In the genomic region with DNA sequence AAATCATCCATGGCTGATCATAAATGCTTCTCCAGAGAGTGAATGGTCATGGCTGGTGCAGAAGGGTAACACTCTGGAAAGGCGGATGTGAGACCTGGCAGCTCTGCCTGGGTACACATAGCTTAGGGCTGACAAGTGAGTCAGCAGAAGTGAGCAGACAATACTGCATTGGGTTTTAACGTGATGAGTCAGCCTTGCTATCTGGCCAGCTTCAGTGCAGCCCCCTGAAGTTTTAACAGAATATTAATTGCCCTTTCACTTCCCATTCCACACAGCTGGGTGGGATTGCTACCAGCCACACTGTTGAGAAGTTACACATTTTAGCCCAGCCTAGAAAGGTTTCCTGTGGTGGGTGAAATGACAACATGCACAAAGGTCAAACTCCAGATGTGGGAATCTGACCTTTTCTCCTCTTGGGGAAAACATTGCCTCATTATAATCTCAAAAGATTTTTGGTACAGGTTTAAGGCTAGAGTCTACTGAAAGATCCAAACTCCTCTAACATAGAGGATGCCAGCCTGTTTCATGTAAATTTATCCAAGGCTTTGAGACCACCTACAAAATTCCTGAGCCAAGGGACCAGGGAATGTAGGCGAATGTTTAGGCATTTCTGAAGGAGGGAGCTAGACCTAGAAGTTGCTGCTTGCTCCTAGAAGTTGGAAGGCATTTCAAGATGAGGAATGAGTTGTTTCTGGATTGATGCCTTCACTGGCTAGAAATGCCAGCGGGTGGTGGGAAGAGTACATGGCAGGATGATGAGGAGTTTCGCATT, we compare ENCODE assay signal across 8 cellular contexts.
DNase-seq lines count a peak whose midpoint lies in the region; ATAC-seq and TF ChIP-seq lines count a peak whose summit lies in the region.

No MANE protein-coding gene starts in this region.

- H3K36me3 Mint-ChIP-seq in neural progenitor cell = peaks cover 2% of the 10 kb centered on the region
- H3K36me3 Mint-ChIP-seq in naive thymus-derived CD8-positive, alpha-beta T cell = peaks cover 0 to 4% (median 2%) of the 10 kb centered on the region in 3 donors

- H3K9me3 ChIP-seq in PC-9 (ENCODE audit: insufficient read depth, low read depth) (no peaks in the 10 kb centered on the region), neural progenitor cell (ENCODE audit: low read depth) (no peaks in the 10 kb centered on the region), spleen (no peaks in the 10 kb centered on the region)

- no TSS peak for BruUV-seq in PC-9 (replicated peaks; lab: Mats Ljungman, UMichigan)

- H3K27ac ChIP-seq in PC-9 = peak overlapping the region; percentile 90
- H3K27ac ChIP-seq in epithelial cell of prostate = peak overlapping the region; percentile 86
- H3K27ac ChIP-seq in neural progenitor cell = no peak overlapping the region
- H3K27ac ChIP-seq in spleen = peak overlapping the region in 1 of 8 donors; percentile 22

- H3K27me3 Mint-ChIP-seq in neural progenitor cell (ENCODE audit: insufficient read depth, low read depth) = peaks cover 15% of the 10 kb centered on the region
- H3K27me3 Mint-ChIP-seq in naive thymus-derived CD8-positive, alpha-beta T cell = peaks cover 1 to 13% (median 8%) of the 10 kb centered on the region in 5 donors

- DNase-seq in Ammon's horn (ENCODE audit: low spot score) (peak; percentile 31), PC-9 (peak; percentile 51 to 76), epithelial cell of prostate (ENCODE audit: low read depth, low spot score) (peak; percentile 62), neural progenitor cell (ENCODE audit: low spot score) (peak; percentile 13), spleen (no peak)
- DNase-seq in naive thymus-derived CD8-positive, alpha-beta T cell = no peak

- H3K4me3 ChIP-seq in PC-9 = no peak overlapping the region
- H3K4me3 ChIP-seq in neural progenitor cell = no peak overlapping the region
- no peak overlapping the region for H3K4me3 ChIP-seq in spleen

- peak overlapping the region; percentile 72 for H3K27ac Mint-ChIP-seq in neural progenitor cell
- peak overlapping the region in 1 of 10 donors; percentile 54 for H3K27ac Mint-ChIP-seq in naive thymus-derived CD8-positive, alpha-beta T cell

- H3K4me3 Mint-ChIP-seq in neural progenitor cell = peak overlapping the region; percentile 48
- no peak overlapping the region for H3K4me3 Mint-ChIP-seq in naive thymus-derived CD8-positive, alpha-beta T cell

- H4K20me1 ChIP-seq in PC-9 (ENCODE audit: insufficient read depth) (no peaks in the 10 kb centered on the region), neural progenitor cell (ENCODE audit: low read depth) (no peaks in the 10 kb centered on the region)

- TF ChIP-seq CTCF in PC-9 (conservative IDR thresholded peaks at IDR 0.05) (no peak), neural progenitor cell (IDR thresholded peaks at IDR 0.05) (no peak), spleen (IDR thresholded peaks at IDR 0.05 in 8 of 11, conservative IDR thresholded peaks at IDR 0.05 in 3 of 11) (no peak)

- H3K27me3 ChIP-seq in PC-9 (ENCODE audit: insufficient read depth, low read depth) (no peaks in the 10 kb centered on the region), neural progenitor cell (no peaks in the 10 kb centered on the region), spleen (replicated peaks in 1 of 7) (no peaks in the 10 kb centered on the region)

- no peaks in the 10 kb centered on the region for H3K9me2 ChIP-seq in PC-9 (ENCODE audit: insufficient read depth)

- H3K36me3 ChIP-seq in PC-9 (ENCODE audit: low read depth) = no peaks in the 10 kb centered on the region
- no peaks in the 10 kb centered on the region for H3K36me3 ChIP-seq in neural progenitor cell
- no peaks in the 10 kb centered on the region for H3K36me3 ChIP-seq in spleen

- CTCF ChIA-PET in PC-9 (lab: Charles Lee) = interaction anchor here (0.6 to 1.4 kb wide), 3 partner anchors 11 to 152 kb away, joined by 4 to 5 read pairs (median 5); no protein-coding TSS in a partner anchor

- peaks cover 32% of the 10 kb centered on the region for H3K4me1 Mint-ChIP-seq in neural progenitor cell
- H3K4me1 Mint-ChIP-seq in naive thymus-derived CD8-positive, alpha-beta T cell = peaks cover 7 to 16% (median 11%) of the 10 kb centered on the region in 4 donors

- H3K9me3 Mint-ChIP-seq in neural progenitor cell = peaks cover 6% of the 10 kb centered on the region
- H3K9me3 Mint-ChIP-seq in naive thymus-derived CD8-positive, alpha-beta T cell = peaks cover 0 to 2% (median 0%) of the 10 kb centered on the region in 9 donors

- H3F3A ChIP-seq in PC-9 (ENCODE audit: insufficient read depth, low read depth) (peaks cover 10% of the 10 kb centered on the region; the same call in 1 of the 2 replicates), neural progenitor cell (ENCODE audit: low read depth) (peaks cover 3% of the 10 kb centered on the region)

- H3K79me2 ChIP-seq in PC-9 (ENCODE audit: low read depth) (no peaks in the 10 kb centered on the region), neural progenitor cell (ENCODE audit: low read depth) (no peaks in the 10 kb centered on the region)

- H3K9ac ChIP-seq in neural progenitor cell = no peak overlapping the region

- H3K4me1 ChIP-seq in PC-9 (replicated peaks; ENCODE audit: insufficient read depth) (peaks cover 25% of the 10 kb centered on the region), neural progenitor cell (no peaks in the 10 kb centered on the region), spleen (peaks cover 0 to 21% (median 5%) of the 10 kb centered on the region in 6 donors)

- 55 to 72% (median 68%) methylated on average over 5 of the region's 5 CpGs for WGBS in spleen, 5 donors

- H2AFZ ChIP-seq in PC-9 (0 out of 2 replicates have a peak overlapping the region, but pooled peaks have one; percentile 17), neural progenitor cell (replicated peaks) (peak overlapping the region; percentile 70)

- intact Hi-C loops in PC-9 (cut with micrococcal nuclease; ENCODE audit: unreplicated experiment) (no loop called here), spleen (cut with DNase I; ENCODE audit: low total_unique reads) (no loop called here)

- peak; percentile 96 for ATAC-seq in GM19025 (IDR thresholded peaks at IDR 0.05; ENCODE audit: low read depth, unreplicated experiment)
- peak; percentile 93 for ATAC-seq in HG03095 (IDR thresholded peaks at IDR 0.05; ENCODE audit: unreplicated experiment)
- ATAC-seq in naive thymus-derived CD8-positive, alpha-beta T cell = no peak

- peak overlapping the region; percentile 68 for H3K4me2 ChIP-seq in PC-9
- no peak overlapping the region for H3K4me2 ChIP-seq in neural progenitor cell

- no peak for TF ChIP-seq POLR2A in spleen (IDR thresholded peaks at IDR 0.05)

- POLR2A ChIA-PET in PC-9 (lab: Charles Lee; ENCODE audit: unreplicated experiment) = interaction anchor here (0.6 to 0.7 kb wide), 2 partner anchors 11 to 35 kb away, joined by 3 to 4 read pairs; no protein-coding TSS in a partner anchor
- POLR2A ChIA-PET in naive thymus-derived CD8-positive, alpha-beta T cell (lab: Charles Lee) = no interaction called here

Comparison
In these comparisons a context has a peak if more than half of its experiments do, and no peak if none do; other contexts are left out.
1. DNase-seq: peak in Ammon's horn (single experiment), PC-9 (2 of 2), epithelial cell of prostate (single experiment) and neural progenitor cell (single experiment); none in spleen (single experiment) and naive thymus-derived CD8-positive, alpha-beta T cell (0 of 10).
2. ATAC-seq: peak in GM19025 (single experiment) and HG03095 (single experiment); none in naive thymus-derived CD8-positive, alpha-beta T cell (0 of 2).